Comparison of ENCODE assay signal across 1 cellular context in the genomic region with DNA sequence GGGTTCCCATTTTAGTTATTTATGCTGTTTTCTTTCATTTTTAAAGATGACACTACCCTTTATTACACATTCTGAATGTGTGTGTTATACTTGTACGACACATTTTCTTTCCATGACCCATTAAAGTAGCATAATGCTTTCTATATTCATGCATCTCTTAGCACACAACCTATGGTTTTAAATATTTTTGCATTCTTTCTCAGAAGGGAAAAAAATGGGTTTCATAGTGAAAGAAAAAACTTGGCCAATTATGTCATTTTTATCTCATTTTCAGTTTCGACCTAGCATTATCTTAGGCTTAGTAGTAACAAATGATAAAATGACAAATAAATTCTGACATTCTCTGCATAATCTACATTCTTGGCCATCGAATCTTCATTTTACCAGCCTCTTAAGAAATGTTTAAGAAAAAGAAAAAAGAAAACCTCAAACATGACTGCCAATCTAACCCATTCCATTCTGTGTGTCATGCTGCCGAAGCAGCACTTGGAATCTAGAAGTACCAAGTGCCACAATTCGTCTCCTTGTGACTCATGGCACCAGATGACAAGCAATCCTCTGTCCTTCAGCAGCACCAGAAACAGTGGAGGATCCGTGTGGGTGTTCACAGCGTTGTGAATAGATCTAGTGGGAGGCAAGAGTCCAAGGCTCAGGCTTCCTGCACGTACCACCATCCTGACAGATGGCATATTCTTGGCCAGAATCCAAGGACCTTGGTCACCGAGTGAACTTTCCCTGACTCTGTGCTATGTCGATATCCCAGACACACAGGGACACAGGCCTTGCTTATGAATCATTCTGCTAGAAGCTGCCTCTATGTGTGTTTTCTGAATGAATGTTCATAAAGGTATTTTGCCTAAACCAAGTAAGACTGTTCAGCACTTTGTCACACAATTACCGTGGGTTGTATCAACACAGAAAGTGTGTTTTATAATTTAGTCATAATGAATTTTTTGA.
TF ChIP-seq lines count a peak whose summit lies in the region.

No MANE protein-coding gene starts in this region.

TF ChIP-seq in HepG2, 621 proteins besides CTCF, POLR2A, EP300 and RAD21 (continued from another document and continues in another):
- TF ChIP-seq, protein P1, sequence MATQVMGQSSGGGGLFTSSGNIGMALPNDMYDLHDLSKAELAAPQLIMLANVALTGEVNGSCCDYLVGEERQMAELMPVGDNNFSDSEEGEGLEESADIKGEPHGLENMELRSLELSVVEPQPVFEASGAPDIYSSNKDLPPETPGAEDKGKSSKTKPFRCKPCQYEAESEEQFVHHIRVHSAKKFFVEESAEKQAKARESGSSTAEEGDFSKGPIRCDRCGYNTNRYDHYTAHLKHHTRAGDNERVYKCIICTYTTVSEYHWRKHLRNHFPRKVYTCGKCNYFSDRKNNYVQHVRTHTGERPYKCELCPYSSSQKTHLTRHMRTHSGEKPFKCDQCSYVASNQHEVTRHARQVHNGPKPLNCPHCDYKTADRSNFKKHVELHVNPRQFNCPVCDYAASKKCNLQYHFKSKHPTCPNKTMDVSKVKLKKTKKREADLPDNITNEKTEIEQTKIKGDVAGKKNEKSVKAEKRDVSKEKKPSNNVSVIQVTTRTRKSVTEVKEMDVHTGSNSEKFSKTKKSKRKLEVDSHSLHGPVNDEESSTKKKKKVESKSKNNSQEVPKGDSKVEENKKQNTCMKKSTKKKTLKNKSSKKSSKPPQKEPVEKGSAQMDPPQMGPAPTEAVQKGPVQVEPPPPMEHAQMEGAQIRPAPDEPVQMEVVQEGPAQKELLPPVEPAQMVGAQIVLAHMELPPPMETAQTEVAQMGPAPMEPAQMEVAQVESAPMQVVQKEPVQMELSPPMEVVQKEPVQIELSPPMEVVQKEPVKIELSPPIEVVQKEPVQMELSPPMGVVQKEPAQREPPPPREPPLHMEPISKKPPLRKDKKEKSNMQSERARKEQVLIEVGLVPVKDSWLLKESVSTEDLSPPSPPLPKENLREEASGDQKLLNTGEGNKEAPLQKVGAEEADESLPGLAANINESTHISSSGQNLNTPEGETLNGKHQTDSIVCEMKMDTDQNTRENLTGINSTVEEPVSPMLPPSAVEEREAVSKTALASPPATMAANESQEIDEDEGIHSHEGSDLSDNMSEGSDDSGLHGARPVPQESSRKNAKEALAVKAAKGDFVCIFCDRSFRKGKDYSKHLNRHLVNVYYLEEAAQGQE (IDR thresholded peaks at IDR 0.05; ENCODE audit: borderline replicate concordance in 1 of 2, low read depth in 1 of 2, low read length in 2 of 2) = peak in 1 of 2 experiments; percentile 48; a peak in 1 of 4 replicates
- TF ChIP-seq, protein P2, sequence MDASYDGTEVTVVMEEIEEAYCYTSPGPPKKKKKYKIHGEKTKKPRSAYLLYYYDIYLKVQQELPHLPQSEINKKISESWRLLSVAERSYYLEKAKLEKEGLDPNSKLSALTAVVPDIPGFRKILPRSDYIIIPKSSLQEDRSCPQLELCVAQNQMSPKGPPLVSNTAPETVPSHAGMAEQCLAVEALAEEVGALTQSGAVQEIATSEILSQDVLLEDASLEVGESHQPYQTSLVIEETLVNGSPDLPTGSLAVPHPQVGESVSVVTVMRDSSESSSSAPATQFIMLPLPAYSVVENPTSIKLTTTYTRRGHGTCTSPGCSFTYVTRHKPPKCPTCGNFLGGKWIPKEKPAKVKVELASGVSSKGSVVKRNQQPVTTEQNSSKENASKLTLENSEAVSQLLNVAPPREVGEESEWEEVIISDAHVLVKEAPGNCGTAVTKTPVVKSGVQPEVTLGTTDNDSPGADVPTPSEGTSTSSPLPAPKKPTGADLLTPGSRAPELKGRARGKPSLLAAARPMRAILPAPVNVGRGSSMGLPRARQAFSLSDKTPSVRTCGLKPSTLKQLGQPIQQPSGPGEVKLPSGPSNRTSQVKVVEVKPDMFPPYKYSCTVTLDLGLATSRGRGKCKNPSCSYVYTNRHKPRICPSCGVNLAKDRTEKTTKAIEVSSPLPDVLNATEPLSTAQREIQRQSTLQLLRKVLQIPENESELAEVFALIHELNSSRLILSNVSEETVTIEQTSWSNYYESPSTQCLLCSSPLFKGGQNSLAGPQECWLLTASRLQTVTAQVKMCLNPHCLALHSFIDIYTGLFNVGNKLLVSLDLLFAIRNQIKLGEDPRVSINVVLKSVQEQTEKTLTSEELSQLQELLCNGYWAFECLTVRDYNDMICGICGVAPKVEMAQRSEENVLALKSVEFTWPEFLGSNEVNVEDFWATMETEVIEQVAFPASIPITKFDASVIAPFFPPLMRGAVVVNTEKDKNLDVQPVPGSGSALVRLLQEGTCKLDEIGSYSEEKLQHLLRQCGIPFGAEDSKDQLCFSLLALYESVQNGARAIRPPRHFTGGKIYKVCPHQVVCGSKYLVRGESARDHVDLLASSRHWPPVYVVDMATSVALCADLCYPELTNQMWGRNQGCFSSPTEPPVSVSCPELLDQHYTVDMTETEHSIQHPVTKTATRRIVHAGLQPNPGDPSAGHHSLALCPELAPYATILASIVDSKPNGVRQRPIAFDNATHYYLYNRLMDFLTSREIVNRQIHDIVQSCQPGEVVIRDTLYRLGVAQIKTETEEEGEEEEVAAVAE (CRISPR knock-in tag; IDR thresholded peaks at IDR 0.05; ENCODE audit: borderline replicate concordance) = peak; percentile 49; the same call in 1 of the 2 replicates
- TF ChIP-seq NR2F6 (IDR thresholded peaks at IDR 0.05) (peak; percentile 40), NR2F6 (CRISPR knock-in tag; IDR thresholded peaks at IDR 0.05) (peak; percentile 79), DR1 (CRISPR knock-in tag; IDR thresholded peaks at IDR 0.05) (no peak), HOXA7 (CRISPR knock-in tag; IDR thresholded peaks at IDR 0.05) (no peak), ZNF12 (CRISPR knock-in tag; IDR thresholded peaks at IDR 0.05) (no peak; the same call in 1 of the 2 replicates), SNAI1 (CRISPR knock-in tag; IDR thresholded peaks at IDR 0.05; ENCODE audit: borderline replicate concordance) (no peak), TBL1XR1 (IDR thresholded peaks at IDR 0.05; ENCODE audit: borderline replicate concordance, low read length, partially characterized antibody) (peak; percentile 81), SIX4 (CRISPR knock-in tag; IDR thresholded peaks at IDR 0.05) (no peak; the same call in 1 of the 2 replicates), ZNF768 (CRISPR knock-in tag; IDR thresholded peaks at IDR 0.05) (no peak), SOX5 (CRISPR knock-in tag; IDR thresholded peaks at IDR 0.05; ENCODE audit: borderline replicate concordance) (peak; percentile 91), ADNP (CRISPR knock-in tag; IDR thresholded peaks at IDR 0.05) (no peak), ZNF589 (CRISPR knock-in tag; conservative IDR thresholded peaks at IDR 0.05) (no peak), YEATS4 (CRISPR knock-in tag; IDR thresholded peaks at IDR 0.05; ENCODE audit: borderline replicate concordance) (peak; percentile 59; the same call in 1 of the 2 replicates), ZMYM4 (CRISPR knock-in tag; IDR thresholded peaks at IDR 0.05) (peak; percentile 96), NFE2 (CRISPR knock-in tag; IDR thresholded peaks at IDR 0.05) (no peak), SNAPC2 (CRISPR knock-in tag; IDR thresholded peaks at IDR 0.05) (no peak), ZNF10 (CRISPR knock-in tag; IDR thresholded peaks at IDR 0.05; ENCODE audit: borderline replicate concordance, low read depth) (no peak)
- TF ChIP-seq, protein P3, sequence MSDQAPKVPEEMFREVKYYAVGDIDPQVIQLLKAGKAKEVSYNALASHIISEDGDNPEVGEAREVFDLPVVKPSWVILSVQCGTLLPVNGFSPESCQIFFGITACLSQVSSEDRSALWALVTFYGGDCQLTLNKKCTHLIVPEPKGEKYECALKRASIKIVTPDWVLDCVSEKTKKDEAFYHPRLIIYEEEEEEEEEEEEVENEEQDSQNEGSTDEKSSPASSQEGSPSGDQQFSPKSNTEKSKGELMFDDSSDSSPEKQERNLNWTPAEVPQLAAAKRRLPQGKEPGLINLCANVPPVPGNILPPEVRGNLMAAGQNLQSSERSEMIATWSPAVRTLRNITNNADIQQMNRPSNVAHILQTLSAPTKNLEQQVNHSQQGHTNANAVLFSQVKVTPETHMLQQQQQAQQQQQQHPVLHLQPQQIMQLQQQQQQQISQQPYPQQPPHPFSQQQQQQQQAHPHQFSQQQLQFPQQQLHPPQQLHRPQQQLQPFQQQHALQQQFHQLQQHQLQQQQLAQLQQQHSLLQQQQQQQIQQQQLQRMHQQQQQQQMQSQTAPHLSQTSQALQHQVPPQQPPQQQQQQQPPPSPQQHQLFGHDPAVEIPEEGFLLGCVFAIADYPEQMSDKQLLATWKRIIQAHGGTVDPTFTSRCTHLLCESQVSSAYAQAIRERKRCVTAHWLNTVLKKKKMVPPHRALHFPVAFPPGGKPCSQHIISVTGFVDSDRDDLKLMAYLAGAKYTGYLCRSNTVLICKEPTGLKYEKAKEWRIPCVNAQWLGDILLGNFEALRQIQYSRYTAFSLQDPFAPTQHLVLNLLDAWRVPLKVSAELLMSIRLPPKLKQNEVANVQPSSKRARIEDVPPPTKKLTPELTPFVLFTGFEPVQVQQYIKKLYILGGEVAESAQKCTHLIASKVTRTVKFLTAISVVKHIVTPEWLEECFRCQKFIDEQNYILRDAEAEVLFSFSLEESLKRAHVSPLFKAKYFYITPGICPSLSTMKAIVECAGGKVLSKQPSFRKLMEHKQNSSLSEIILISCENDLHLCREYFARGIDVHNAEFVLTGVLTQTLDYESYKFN (CRISPR knock-in tag; conservative IDR thresholded peaks at IDR 0.05) = peak; percentile 92
- TF ChIP-seq, protein P4, sequence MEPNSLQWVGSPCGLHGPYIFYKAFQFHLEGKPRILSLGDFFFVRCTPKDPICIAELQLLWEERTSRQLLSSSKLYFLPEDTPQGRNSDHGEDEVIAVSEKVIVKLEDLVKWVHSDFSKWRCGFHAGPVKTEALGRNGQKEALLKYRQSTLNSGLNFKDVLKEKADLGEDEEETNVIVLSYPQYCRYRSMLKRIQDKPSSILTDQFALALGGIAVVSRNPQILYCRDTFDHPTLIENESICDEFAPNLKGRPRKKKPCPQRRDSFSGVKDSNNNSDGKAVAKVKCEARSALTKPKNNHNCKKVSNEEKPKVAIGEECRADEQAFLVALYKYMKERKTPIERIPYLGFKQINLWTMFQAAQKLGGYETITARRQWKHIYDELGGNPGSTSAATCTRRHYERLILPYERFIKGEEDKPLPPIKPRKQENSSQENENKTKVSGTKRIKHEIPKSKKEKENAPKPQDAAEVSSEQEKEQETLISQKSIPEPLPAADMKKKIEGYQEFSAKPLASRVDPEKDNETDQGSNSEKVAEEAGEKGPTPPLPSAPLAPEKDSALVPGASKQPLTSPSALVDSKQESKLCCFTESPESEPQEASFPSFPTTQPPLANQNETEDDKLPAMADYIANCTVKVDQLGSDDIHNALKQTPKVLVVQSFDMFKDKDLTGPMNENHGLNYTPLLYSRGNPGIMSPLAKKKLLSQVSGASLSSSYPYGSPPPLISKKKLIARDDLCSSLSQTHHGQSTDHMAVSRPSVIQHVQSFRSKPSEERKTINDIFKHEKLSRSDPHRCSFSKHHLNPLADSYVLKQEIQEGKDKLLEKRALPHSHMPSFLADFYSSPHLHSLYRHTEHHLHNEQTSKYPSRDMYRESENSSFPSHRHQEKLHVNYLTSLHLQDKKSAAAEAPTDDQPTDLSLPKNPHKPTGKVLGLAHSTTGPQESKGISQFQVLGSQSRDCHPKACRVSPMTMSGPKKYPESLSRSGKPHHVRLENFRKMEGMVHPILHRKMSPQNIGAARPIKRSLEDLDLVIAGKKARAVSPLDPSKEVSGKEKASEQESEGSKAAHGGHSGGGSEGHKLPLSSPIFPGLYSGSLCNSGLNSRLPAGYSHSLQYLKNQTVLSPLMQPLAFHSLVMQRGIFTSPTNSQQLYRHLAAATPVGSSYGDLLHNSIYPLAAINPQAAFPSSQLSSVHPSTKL (CRISPR knock-in tag; IDR thresholded peaks at IDR 0.05) = peak; percentile 98
- TF ChIP-seq, protein P5, sequence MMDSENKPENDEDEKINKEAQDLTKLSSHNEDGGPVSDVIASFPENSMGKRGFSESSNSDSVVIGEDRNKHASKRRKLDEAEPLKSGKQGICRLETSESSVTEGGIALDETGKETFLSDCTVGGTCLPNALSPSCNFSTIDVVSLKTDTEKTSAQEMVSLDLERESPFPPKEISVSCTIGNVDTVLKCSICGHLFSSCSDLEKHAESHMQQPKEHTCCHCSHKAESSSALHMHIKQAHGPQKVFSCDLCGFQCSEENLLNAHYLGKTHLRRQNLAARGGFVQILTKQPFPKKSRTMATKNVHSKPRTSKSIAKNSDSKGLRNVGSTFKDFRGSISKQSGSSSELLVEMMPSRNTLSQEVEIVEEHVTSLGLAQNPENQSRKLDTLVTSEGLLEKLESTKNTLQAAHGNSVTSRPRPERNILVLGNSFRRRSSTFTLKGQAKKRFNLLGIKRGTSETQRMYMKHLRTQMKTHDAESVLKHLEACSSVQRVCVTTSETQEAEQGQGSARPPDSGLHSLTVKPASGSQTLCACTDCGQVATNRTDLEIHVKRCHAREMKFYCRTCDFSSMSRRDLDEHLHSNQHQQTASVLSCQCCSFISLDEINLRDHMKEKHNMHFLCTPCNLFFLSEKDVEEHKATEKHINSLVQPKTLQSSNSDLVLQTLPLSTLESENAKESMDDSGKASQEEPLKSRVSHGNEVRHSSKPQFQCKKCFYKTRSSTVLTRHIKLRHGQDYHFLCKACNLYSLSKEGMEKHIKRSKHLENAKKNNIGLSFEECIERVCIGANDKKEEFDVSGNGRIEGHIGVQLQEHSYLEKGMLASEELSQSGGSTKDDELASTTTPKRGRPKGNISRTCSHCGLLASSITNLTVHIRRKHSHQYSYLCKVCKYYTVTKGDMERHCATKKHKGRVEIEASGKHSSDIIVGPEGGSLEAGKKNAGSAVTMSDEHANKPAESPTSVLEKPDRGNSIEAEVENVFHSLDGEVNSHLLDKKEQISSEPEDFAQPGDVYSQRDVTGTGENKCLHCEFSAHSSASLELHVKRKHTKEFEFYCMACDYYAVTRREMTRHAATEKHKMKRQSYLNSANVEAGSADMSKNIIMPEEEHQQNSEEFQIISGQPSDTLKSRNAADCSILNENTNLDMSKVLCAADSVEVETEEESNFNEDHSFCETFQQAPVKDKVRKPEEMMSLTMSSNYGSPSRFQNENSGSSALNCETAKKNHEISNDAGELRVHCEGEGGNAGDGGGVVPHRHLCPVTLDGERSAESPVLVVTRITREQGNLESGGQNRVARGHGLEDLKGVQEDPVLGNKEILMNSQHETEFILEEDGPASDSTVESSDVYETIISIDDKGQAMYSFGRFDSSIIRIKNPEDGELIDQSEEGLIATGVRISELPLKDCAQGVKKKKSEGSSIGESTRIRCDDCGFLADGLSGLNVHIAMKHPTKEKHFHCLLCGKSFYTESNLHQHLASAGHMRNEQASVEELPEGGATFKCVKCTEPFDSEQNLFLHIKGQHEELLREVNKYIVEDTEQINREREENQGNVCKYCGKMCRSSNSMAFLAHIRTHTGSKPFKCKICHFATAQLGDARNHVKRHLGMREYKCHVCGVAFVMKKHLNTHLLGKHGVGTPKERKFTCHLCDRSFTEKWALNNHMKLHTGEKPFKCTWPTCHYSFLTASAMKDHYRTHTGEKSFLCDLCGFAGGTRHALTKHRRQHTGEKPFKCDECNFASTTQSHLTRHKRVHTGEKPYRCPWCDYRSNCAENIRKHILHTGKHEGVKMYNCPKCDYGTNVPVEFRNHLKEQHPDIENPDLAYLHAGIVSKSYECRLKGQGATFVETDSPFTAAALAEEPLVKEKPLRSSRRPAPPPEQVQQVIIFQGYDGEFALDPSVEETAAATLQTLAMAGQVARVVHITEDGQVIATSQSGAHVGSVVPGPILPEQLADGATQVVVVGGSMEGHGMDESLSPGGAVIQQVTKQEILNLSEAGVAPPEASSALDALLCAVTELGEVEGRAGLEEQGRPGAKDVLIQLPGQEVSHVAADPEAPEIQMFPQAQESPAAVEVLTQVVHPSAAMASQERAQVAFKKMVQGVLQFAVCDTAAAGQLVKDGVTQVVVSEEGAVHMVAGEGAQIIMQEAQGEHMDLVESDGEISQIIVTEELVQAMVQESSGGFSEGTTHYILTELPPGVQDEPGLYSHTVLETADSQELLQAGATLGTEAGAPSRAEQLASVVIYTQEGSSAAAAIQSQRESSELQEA (CRISPR knock-in tag; IDR thresholded peaks at IDR 0.05; ENCODE audit: not compliant biosample characterization) = no peak
